ENCODE assay signal across 19 cellular contexts in the genomic region with DNA sequence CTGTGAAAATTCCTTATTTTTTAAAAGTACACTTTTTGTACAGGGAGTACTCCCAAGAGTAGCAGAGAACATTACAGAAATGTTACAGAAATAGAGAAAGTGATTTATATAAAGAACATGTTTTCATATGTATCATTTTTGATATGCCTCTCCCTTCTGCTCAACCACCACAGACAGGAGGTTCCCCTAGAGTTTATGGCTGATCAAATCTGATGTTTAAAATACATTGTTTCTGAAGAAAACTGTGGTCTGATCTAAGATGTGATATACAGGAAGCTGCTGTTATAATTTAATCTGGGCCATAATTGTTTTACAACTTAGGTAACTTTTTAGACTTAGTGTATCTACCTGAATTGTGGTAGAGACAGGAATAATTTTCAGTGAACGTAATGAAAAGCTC. TPM values are rescaled to one million over a fixed set of nuclear protein-coding genes. Genes with fewer than 3 reads are reported as not detected.
DNase-seq lines count a peak whose midpoint lies in the region; ATAC-seq and TF ChIP-seq lines count a peak whose summit lies in the region.
"Had no signal": no experiment of that assay in that cellular context is flagged by ENCODE, and none has a peak within 500 bp of the region (broad histone marks: within the 10 kb centered on the region; RNA-seq: fewer than 3 reads in every experiment).

No MANE protein-coding gene starts in this region.

- TF ChIP-seq CTCF in MM.1S (IDR thresholded peaks at IDR 0.05; ENCODE audit: low read length), result no peak
- TF ChIP-seq CTCF in colonic mucosa (IDR thresholded peaks at IDR 0.05), result no peak

- H3K27ac ChIP-seq in MM.1S (ENCODE audit: low read length) (no peak overlapping the region), colonic mucosa (no peak overlapping the region)
- H3K27ac ChIP-seq: body of pancreas, RWPE1 had no signal

- H3K4me3 ChIP-seq in MM.1S (ENCODE audit: low read length) (no peak overlapping the region), colonic mucosa (no peak overlapping the region)
- H3K4me3 ChIP-seq: BLaER1 treated with 17β-estradiol and CSF1 and Interleukin-3, amounts not matched to agents 10 nM and 100 nM; body of pancreas; HAP-1 had no signal

- H3K4me2 ChIP-seq in MM.1S (ENCODE audit: low read depth, low read length), result peak overlapping the region; percentile 43; the same call in 1 of the 2 replicates

- H3K27ac Mint-ChIP-seq in activated naive CD8-positive, alpha-beta T cell, result peak overlapping the region; percentile 99
- peak overlapping the region; percentile 90 to 95 for H3K27ac Mint-ChIP-seq in natural killer cell treated with Interleukin-12 subunit alpha and Interleukin-12 subunit beta and Interleukin-15 and Interleukin-18, amount 100 ng/mL, for 72 hours
- H3K27ac Mint-ChIP-seq: activated B cell treated with CpG ODN at 0.5 μM for 24 hours had no signal

- H3F3A ChIP-seq in MM.1S (ENCODE audit: insufficient read depth, low read length), result no peaks in the 10 kb centered on the region

- no peak overlapping the region for H2AFZ ChIP-seq in MM.1S (ENCODE audit: low read length)

- H3K9ac ChIP-seq in MM.1S (ENCODE audit: low read length) (no peak overlapping the region), colonic mucosa (ENCODE audit: low read depth in 2 of 2, low read length in 2 of 2) (no peak overlapping the region)
- H3K9ac ChIP-seq: BLaER1 treated with 17β-estradiol and CSF1 and Interleukin-3, amounts not matched to agents 10 nM and 100 nM had no signal

- H3K4me1 ChIP-seq in MM.1S (ENCODE audit: low read length), result peaks cover 20% of the 10 kb centered on the region
- H3K4me1 ChIP-seq in colonic mucosa, result no peaks in the 10 kb centered on the region
- H3K4me1 ChIP-seq: body of pancreas, HAP-1 had no signal

- peak overlapping the region; percentile 35 for H3K4me3 Mint-ChIP-seq in activated T-cell treated with anti-CD3 and anti-CD28 coated beads, Interleukin-2, amount 50 U/mL, for 4 hours
- H3K4me3 Mint-ChIP-seq in activated naive CD8-positive, alpha-beta T cell, result peak overlapping the region; percentile 81
- H3K4me3 Mint-ChIP-seq in natural killer cell treated with Interleukin-12 subunit alpha and Interleukin-12 subunit beta and Interleukin-15 and Interleukin-18, amount 100 ng/mL, for 72 hours, result peak overlapping the region; percentile 74

- no peaks in the 10 kb centered on the region for H3K9me2 ChIP-seq in MM.1S (replicated peaks; ENCODE audit: insufficient read depth, low read length)

- H3K36me3 ChIP-seq in MM.1S (replicated peaks; ENCODE audit: insufficient read depth, low read length) (no peaks in the 10 kb centered on the region), colonic mucosa (no peaks in the 10 kb centered on the region)
- H3K36me3 ChIP-seq: BLaER1 treated with 17β-estradiol and CSF1 and Interleukin-3, amounts not matched to agents 10 nM and 100 nM; HAP-1 had no signal

- peaks cover 78% of the 10 kb centered on the region for H3K4me1 Mint-ChIP-seq in activated T-cell treated with anti-CD3 and anti-CD28 coated beads, Interleukin-2, amount 50 U/mL, for 4 hours (ENCODE audit: low read depth)
- H3K4me1 Mint-ChIP-seq in activated naive CD8-positive, alpha-beta T cell (ENCODE audit: low read depth), result peaks cover 84% of the 10 kb centered on the region
- peaks cover 71 to 87% of the 10 kb centered on the region in 2 donors for H3K4me1 Mint-ChIP-seq in natural killer cell treated with Interleukin-12 subunit alpha and Interleukin-12 subunit beta and Interleukin-15 and Interleukin-18, amount 100 ng/mL, for 72 hours (ENCODE audit: low read depth in 2 of 2)

- H3K27me3 ChIP-seq in MM.1S (replicated peaks; ENCODE audit: insufficient read depth, low read length), result no peaks in the 10 kb centered on the region
- H3K27me3 ChIP-seq in colonic mucosa, result no peaks in the 10 kb centered on the region
- H3K27me3 ChIP-seq: BLaER1 treated with 17β-estradiol and CSF1 and Interleukin-3, amounts not matched to agents 10 nM and 100 nM; body of pancreas had no signal

- no peaks in the 10 kb centered on the region for H3K9me3 Mint-ChIP-seq in activated T-cell treated with anti-CD3 and anti-CD28 coated beads, Interleukin-2, amount 50 U/mL, for 4 hours
- no peaks in the 10 kb centered on the region for H3K9me3 Mint-ChIP-seq in activated naive CD8-positive, alpha-beta T cell (ENCODE audit: low read depth)
- no peaks in the 10 kb centered on the region for H3K9me3 Mint-ChIP-seq in natural killer cell treated with Interleukin-12 subunit alpha and Interleukin-12 subunit beta and Interleukin-15 and Interleukin-18, amount 100 ng/mL, for 72 hours
- H3K9me3 Mint-ChIP-seq: activated B cell treated with CpG ODN at 0.5 μM for 24 hours, IgD-negative memory B cell had no signal

- intact Hi-C loops in colonic mucosa (cut with DNase I), result no loop called here

- H3K9me3 ChIP-seq in MM.1S (replicated peaks; ENCODE audit: insufficient read depth, low read length), result no peaks in the 10 kb centered on the region
- H3K9me3 ChIP-seq in colonic mucosa, result no peaks in the 10 kb centered on the region
- H3K9me3 ChIP-seq: BLaER1 treated with 17β-estradiol and CSF1 and Interleukin-3, amounts not matched to agents 10 nM and 100 nM; body of pancreas; HAP-1 had no signal

- no peak for DNase-seq in activated T-cell treated with anti-CD3 and anti-CD28 coated beads, Interleukin-2, amount 50 U/mL, for 4 hours
- DNase-seq in activated T-cell treated with anti-CD3 and anti-CD28 coated beads for 4 hours (no peak), MM.1S (no peak), SIG-M5 treated with dmso at 0.1 percent for 504 hours (lab: John Stamatoyannopoulos, UW; ENCODE audit: unreplicated experiment) (no peak), colonic mucosa (no peak)
- no peak for DNase-seq in natural killer cell treated with Interleukin-12 subunit alpha and Interleukin-12 subunit beta and Interleukin-15 and Interleukin-18, amount 100 ng/mL, for 72 hours (ENCODE audit: low spot score)
- DNase-seq: activated B cell treated with CpG ODN at 0.5 μM for 24 hours; body of pancreas; NCI-H146; NCI-H2171; NCI-H524; stimulated activated CD4-positive, alpha-beta T cell treated with anti-CD3 and anti-CD28 coated beads, Interleukin-15, amount 100 ng/mL, for 24 hours had no signal

- no peaks in the 10 kb centered on the region for H4K20me1 ChIP-seq in MM.1S (ENCODE audit: insufficient read depth, low read length)
- H4K20me1 ChIP-seq: BLaER1 treated with 17β-estradiol and CSF1 and Interleukin-3, amounts not matched to agents 10 nM and 100 nM had no signal

- no peaks in the 10 kb centered on the region for H3K79me2 ChIP-seq in MM.1S (ENCODE audit: low read length)

- H3K27me3 Mint-ChIP-seq in activated T-cell treated with anti-CD3 and anti-CD28 coated beads, Interleukin-2, amount 50 U/mL, for 4 hours (ENCODE audit: low read depth), result no peaks in the 10 kb centered on the region
- no peaks in the 10 kb centered on the region for H3K27me3 Mint-ChIP-seq in activated naive CD8-positive, alpha-beta T cell
- no peaks in the 10 kb centered on the region for H3K27me3 Mint-ChIP-seq in natural killer cell treated with Interleukin-12 subunit alpha and Interleukin-12 subunit beta and Interleukin-15 and Interleukin-18, amount 100 ng/mL, for 72 hours

- no peak for ATAC-seq in activated T-cell treated with anti-CD3 and anti-CD28 coated beads, Interleukin-2, amount 50 U/mL, for 4 hours
- no peak for ATAC-seq in natural killer cell treated with Interleukin-12 subunit alpha and Interleukin-12 subunit beta and Interleukin-15 and Interleukin-18, amount 100 ng/mL, for 72 hours
- no peak for ATAC-seq in GM19467 (IDR thresholded peaks at IDR 0.05; ENCODE audit: unreplicated experiment)
- ATAC-seq: body of pancreas, SK-N-SH treated with all-trans-retinoic acid at 6 μM for 48 hours had no signal

- H3K36me3 Mint-ChIP-seq in activated T-cell treated with anti-CD3 and anti-CD28 coated beads, Interleukin-2, amount 50 U/mL, for 4 hours (ENCODE audit: insufficient read depth), result peaks cover 35% of the 10 kb centered on the region
- H3K36me3 Mint-ChIP-seq in activated naive CD8-positive, alpha-beta T cell, result peaks cover 53% of the 10 kb centered on the region
- peaks cover 20% of the 10 kb centered on the region for H3K36me3 Mint-ChIP-seq in natural killer cell treated with Interleukin-12 subunit alpha and Interleukin-12 subunit beta and Interleukin-15 and Interleukin-18, amount 100 ng/mL, for 72 hours

RNA-seq across cellular contexts. Expression of a gene that starts 37.0 kb away (rescaled TPM):
- 10 to 100 TPM; 46.0 to 71.7 (median 69.5) TPM for total RNA-seq in activated T-cell treated with anti-CD3 and anti-CD28 coated beads, Interleukin-2, amount 50 U/mL, for 4 hours
- 100 to 1,000 TPM; 133 to 241 TPM for total RNA-seq in natural killer cell treated with Interleukin-12 subunit alpha and Interleukin-12 subunit beta and Interleukin-15 and Interleukin-18, amount 100 ng/mL, for 72 hours
- 1 to 10 TPM; 2.0 to 2.1 TPM for total RNA-seq in colonic mucosa

Comparison
In these comparisons a context has a peak if more than half of its experiments do, and no peak if none do; other contexts are left out.
1. RNA of a gene that starts 37.0 kb away (total RNA-seq): 133 to 241 TPM in natural killer cell treated with Interleukin-12 subunit alpha and Interleukin-12 subunit beta and Interleukin-15 and Interleukin-18, amount 100 ng/mL, for 72 hours and 46.0 to 71.7 TPM in activated T-cell treated with anti-CD3 and anti-CD28 coated beads, Interleukin-2, amount 50 U/mL, for 4 hours; 2.0 to 2.1 TPM in colonic mucosa; every median in the first group is over 10 times any median in the second.
2. Peak in every context shown above with its lines, with median percentiles within 50 percentile points of each other: H3K4me3 Mint-ChIP-seq.